Comparison of ENCODE assay signal across 29 cellular contexts in genomic region chr12:23891115-23891514, GRCh38.
DNase-seq lines count a peak whose midpoint lies in the region; ATAC-seq and TF ChIP-seq lines count a peak whose summit lies in the region.
"Had no signal": no experiment of that assay in that cellular context is flagged by ENCODE, and none has a peak within 500 bp of the region (broad histone marks: within the 10 kb centered on the region; RNA-seq: fewer than 3 reads in every experiment).

No MANE protein-coding gene starts in this region.

- DNase-seq in memory B cell (ENCODE audit: low spot score in 2 of 2) (no peak), dedifferentiated amniotic fluid mesenchymal stem cell (ENCODE audit: extremely low spot score) (no peak), RWPE1 (ENCODE audit: low spot score) (no peak), activated gamma-delta T cell (lab: John Stamatoyannopoulos, UW) (no peak)
- DNase-seq: activated CD4-positive, alpha-beta T cell treated with anti-CD3 and anti-CD28 coated beads for 48 hours; activated effector memory CD4-positive, alpha-beta T cell treated with anti-CD3 and anti-CD28 coated beads, Interleukin-2, amount 50 U/mL, for 16 hours; activated naive CD8-positive, alpha-beta T cell treated with anti-CD3 and anti-CD28 coated beads, Interleukin-2, amount 10 ng/mL, durations not matched to agents 7 days and 5 days; activated T-cell treated with anti-CD3 and anti-CD28 coated beads, Interleukin-2, amount 50 U/mL, for 1 hour; aorta; GOT3; kidney glomerular epithelial cell; midbrain; MM.1S; naive thymus-derived CD4-positive, alpha-beta T cell; NCI-H1417 treated with DMSO at 0.1 percent for 48 hours; NCI-H2081; NCI-H524 treated with DMSO at 0.1 percent for 48 hours; right cardiac atrium; stimulated activated CD4-positive, alpha-beta T cell treated with anti-CD3 and anti-CD28 coated beads, Interleukin-1b, Interleukin-23, amount 100 ng/mL, for 48 hours; stimulated activated naive CD4-positive, alpha-beta T cell treated with Interleukin-2 at 50 U/mL for 16 hours; SW 1271; upper lobe of left lung had no signal

- H3K4me3 Mint-ChIP-seq in memory B cell, result no peak overlapping the region
- H3K4me3 Mint-ChIP-seq: activated naive CD8-positive, alpha-beta T cell treated with anti-CD3 and anti-CD28 coated beads, Interleukin-2, amount 10 ng/mL, durations not matched to agents 7 days and 5 days; naive thymus-derived CD4-positive, alpha-beta T cell had no signal

- ATAC-seq in GM18907 (IDR thresholded peaks at IDR 0.05; ENCODE audit: unreplicated experiment) (peak; percentile 65), HG02884 (IDR thresholded peaks at IDR 0.05; ENCODE audit: unreplicated experiment) (peak; percentile 68), HG03558 (IDR thresholded peaks at IDR 0.05; ENCODE audit: extremely low read depth, unreplicated experiment) (peak; percentile 47), memory B cell (ENCODE audit: low read depth) (peak; percentile 41)
- ATAC-seq: naive thymus-derived CD4-positive, alpha-beta T cell; Panc1; right cardiac atrium had no signal

- H3K4me1 Mint-ChIP-seq in memory B cell, result peaks cover 6% of the 10 kb centered on the region
- H3K4me1 Mint-ChIP-seq: activated naive CD8-positive, alpha-beta T cell treated with anti-CD3 and anti-CD28 coated beads, Interleukin-2, amount 10 ng/mL, durations not matched to agents 7 days and 5 days; naive thymus-derived CD4-positive, alpha-beta T cell had no signal

- H3K27ac Mint-ChIP-seq in memory B cell, result no peak overlapping the region
- H3K27ac Mint-ChIP-seq: activated naive CD8-positive, alpha-beta T cell treated with anti-CD3 and anti-CD28 coated beads, Interleukin-2, amount 10 ng/mL, durations not matched to agents 7 days and 5 days; naive thymus-derived CD4-positive, alpha-beta T cell had no signal

- H3K27ac ChIP-seq in RWPE1, result no peak overlapping the region
- H3K27ac ChIP-seq: BLaER1, KMS-11, suprapubic skin, upper lobe of left lung had no signal

- TF ChIP-seq CTCF in RWPE1 (conservative IDR thresholded peaks at IDR 0.05; ENCODE audit: low read depth), result no peak

- POLR2A ChIA-PET in RWPE1 (lab: Yijun Ruan, JAX; ENCODE audit: low non-redundant PET), result no interaction called here

- H3K9me3 Mint-ChIP-seq in memory B cell, result no peaks in the 10 kb centered on the region
- H3K9me3 Mint-ChIP-seq: activated naive CD8-positive, alpha-beta T cell treated with anti-CD3 and anti-CD28 coated beads, Interleukin-2, amount 10 ng/mL, durations not matched to agents 7 days and 5 days had no signal

- peaks cover 4% of the 10 kb centered on the region for H3K36me3 Mint-ChIP-seq in memory B cell
- H3K36me3 Mint-ChIP-seq: activated naive CD8-positive, alpha-beta T cell treated with anti-CD3 and anti-CD28 coated beads, Interleukin-2, amount 10 ng/mL, durations not matched to agents 7 days and 5 days; naive thymus-derived CD4-positive, alpha-beta T cell had no signal

- CTCF ChIA-PET in RWPE1 (lab: Yijun Ruan, JAX), result no interaction called here

- H3K27me3 Mint-ChIP-seq in memory B cell, result no peaks in the 10 kb centered on the region
- H3K27me3 Mint-ChIP-seq: activated naive CD8-positive, alpha-beta T cell treated with anti-CD3 and anti-CD28 coated beads, Interleukin-2, amount 10 ng/mL, durations not matched to agents 7 days and 5 days; naive thymus-derived CD4-positive, alpha-beta T cell had no signal
